8 cellular contexts compared by ENCODE assay signal in the genomic region with DNA sequence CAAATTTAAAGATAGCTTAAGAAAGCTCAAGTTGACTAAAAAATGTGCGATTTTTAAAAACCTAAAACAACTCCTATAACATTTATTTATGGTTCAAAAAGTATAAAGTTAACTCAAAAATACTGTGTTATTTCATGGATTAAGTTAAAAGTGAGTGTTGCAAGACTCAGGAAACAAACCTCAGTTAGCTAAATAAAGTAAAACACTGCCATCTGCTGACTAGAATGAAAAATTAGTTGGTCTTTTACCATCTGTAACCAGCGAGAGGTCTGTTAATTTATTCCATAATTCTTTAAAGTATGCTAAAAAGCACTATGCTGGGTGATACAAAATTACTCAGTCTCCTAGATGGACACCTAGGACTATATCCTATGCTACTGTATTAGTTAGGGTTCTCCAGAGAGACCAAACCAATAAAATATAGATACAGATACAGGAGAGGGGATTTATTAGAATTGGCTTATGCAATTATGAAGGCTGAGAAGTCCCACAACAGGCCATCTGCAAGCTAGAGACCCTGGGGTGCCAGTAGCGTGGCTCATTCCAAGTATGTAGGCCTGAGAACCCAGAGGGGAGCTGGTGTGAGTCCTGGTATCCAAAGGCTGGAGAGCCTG. TPM values are rescaled to one million over a fixed set of nuclear protein-coding genes. Genes with fewer than 3 reads are reported as not detected.
DNase-seq lines count a peak whose midpoint lies in the region; ATAC-seq, FAIRE-seq and TF ChIP-seq lines count a peak whose summit lies in the region.

No MANE protein-coding gene starts in this region.

- BruUV-seq in Caco-2 (replicated peaks; lab: Mats Ljungman, UMichigan), result no TSS peak

- H3K36me3 Mint-ChIP-seq in Caco-2 (ENCODE audit: insufficient read depth, unreplicated experiment) (peaks cover 4% of the 10 kb centered on the region), chondrocyte (ENCODE audit: low read depth) (peaks cover 1% of the 10 kb centered on the region), nephron (ENCODE audit: low read depth) (no peaks in the 10 kb centered on the region)

- POLR2A ChIA-PET in Caco-2 (lab: Charles Lee), result no interaction called here
- POLR2A ChIA-PET in HEK293T (lab: Yijun Ruan, JAX), result no interaction called here

- H3K9me3 Mint-ChIP-seq in Caco-2 (ENCODE audit: unreplicated experiment), result no peaks in the 10 kb centered on the region
- H3K9me3 Mint-ChIP-seq in chondrocyte (ENCODE audit: low read depth), result no peaks in the 10 kb centered on the region
- H3K9me3 Mint-ChIP-seq in nephron, result no peaks in the 10 kb centered on the region

- no peak for FAIRE-seq in GM12891 (lab: Jason Lieb, UNC)

- H3K4me3 Mint-ChIP-seq in Caco-2 (ENCODE audit: unreplicated experiment) (no peak overlapping the region), chondrocyte (ENCODE audit: unreplicated experiment) (no peak overlapping the region), nephron (no peak overlapping the region)

- no peak for TF ChIP-seq POLR2A in GM12891 (IDR thresholded peaks at IDR 0.05; ENCODE audit: low read depth, low read length)

- H3K27ac Mint-ChIP-seq in Caco-2 (ENCODE audit: unreplicated experiment), result no peak overlapping the region
- H3K27ac Mint-ChIP-seq in chondrocyte (ENCODE audit: unreplicated experiment), result no peak overlapping the region
- H3K27ac Mint-ChIP-seq in nephron, result no peak overlapping the region

- no peaks in the 10 kb centered on the region for H3K36me3 ChIP-seq in Caco-2 (ENCODE audit: control insufficient read depth, insufficient read depth, low read length)

- no peak overlapping the region for H3K4me3 ChIP-seq in Caco-2 (ENCODE audit: low read depth, low read length)

- CTCF ChIA-PET in Caco-2 (lab: Charles Lee), result interaction anchor here (0.5 to 1.1 kb wide), 3 partner anchors 221 to 393 kb away, joined by 3 to 8 read pairs (median 7); no protein-coding TSS in a partner anchor
- CTCF ChIA-PET in HEK293T (lab: Yijun Ruan, JAX), result interaction anchor here (0.7 to 1.8 kb wide), 4 partner anchors 145 to 387 kb away, joined by 3 to 11 read pairs (median 4); no protein-coding TSS in a partner anchor

- TF ChIP-seq CTCF in Caco-2 (IDR thresholded peaks at IDR 0.05; ENCODE audit: insufficient read depth in 1 of 2, low read depth in 1 of 2, low read length in 1 of 2, severe bottlenecking in 1 of 2, unreplicated experiment in 1 of 2), result peak; percentile 27 to 52
- peak; percentile 94 for TF ChIP-seq CTCF in chondrocyte (IDR thresholded peaks at IDR 0.05)
- peak; percentile 49 to 72 (median 61) for TF ChIP-seq CTCF in nephron (IDR thresholded peaks at IDR 0.05; ENCODE audit: unreplicated experiment in 3 of 3)

- no peaks in the 10 kb centered on the region for H3K9me3 ChIP-seq in Caco-2

- no peaks in the 10 kb centered on the region for H3K4me1 ChIP-seq in Caco-2

- ATAC-seq in HG03342 (IDR thresholded peaks at IDR 0.05; ENCODE audit: unreplicated experiment) (no peak), GM19023 (IDR thresholded peaks at IDR 0.05; ENCODE audit: unreplicated experiment) (no peak)

- peaks cover 6% of the 10 kb centered on the region for H3K4me1 Mint-ChIP-seq in Caco-2 (ENCODE audit: low read depth, unreplicated experiment)
- peaks cover 7% of the 10 kb centered on the region for H3K4me1 Mint-ChIP-seq in chondrocyte (ENCODE audit: low read depth)
- peaks cover 6% of the 10 kb centered on the region for H3K4me1 Mint-ChIP-seq in nephron

- intact Hi-C loops in Caco-2 (cut with micrococcal nuclease; ENCODE audit: unreplicated experiment), result loop anchor here (1.0 kb wide), 2 partner anchors 221 to 393 kb away; no protein-coding TSS in a partner anchor

- no peaks in the 10 kb centered on the region for H3K27me3 ChIP-seq in Caco-2 (replicated peaks; ENCODE audit: control insufficient read depth, insufficient read depth, low read length)

- no peaks in the 10 kb centered on the region for H3K27me3 Mint-ChIP-seq in Caco-2 (ENCODE audit: insufficient read depth, unreplicated experiment)
- no peaks in the 10 kb centered on the region for H3K27me3 Mint-ChIP-seq in chondrocyte (ENCODE audit: low read depth)
- H3K27me3 Mint-ChIP-seq in nephron (ENCODE audit: low read depth), result no peaks in the 10 kb centered on the region

- DNase-seq in Caco-2 (peak in 1 of 2 experiments; percentile 19), HEK293T (ENCODE audit: extremely low spot score) (peak; percentile 36), NCI-H526 treated with DMSO at 0.1 percent for 48 hours (lab: John Stamatoyannopoulos, UW) (peak; percentile 38), chondrocyte (ENCODE audit: low spot score) (no peak), GM12891 (ENCODE audit: insufficient read length, low spot score) (no peak)

TF ChIP-seq in HEK293T, 16 proteins besides CTCF, POLR2A, EP300 and RAD21:
- TF ChIP-seq BHLHE40 (IDR thresholded peaks at IDR 0.05; ENCODE audit: borderline replicate concordance), result no peak
- TF ChIP-seq HDGF (IDR thresholded peaks at IDR 0.05; ENCODE audit: borderline replicate concordance), result no peak
- no peak for TF ChIP-seq FOXA1 (IDR thresholded peaks at IDR 0.05)
- TF ChIP-seq TARDBP (IDR thresholded peaks at IDR 0.05), result no peak
- TF ChIP-seq ARNT (IDR thresholded peaks at IDR 0.05), result no peak
- TF ChIP-seq, protein P1, sequence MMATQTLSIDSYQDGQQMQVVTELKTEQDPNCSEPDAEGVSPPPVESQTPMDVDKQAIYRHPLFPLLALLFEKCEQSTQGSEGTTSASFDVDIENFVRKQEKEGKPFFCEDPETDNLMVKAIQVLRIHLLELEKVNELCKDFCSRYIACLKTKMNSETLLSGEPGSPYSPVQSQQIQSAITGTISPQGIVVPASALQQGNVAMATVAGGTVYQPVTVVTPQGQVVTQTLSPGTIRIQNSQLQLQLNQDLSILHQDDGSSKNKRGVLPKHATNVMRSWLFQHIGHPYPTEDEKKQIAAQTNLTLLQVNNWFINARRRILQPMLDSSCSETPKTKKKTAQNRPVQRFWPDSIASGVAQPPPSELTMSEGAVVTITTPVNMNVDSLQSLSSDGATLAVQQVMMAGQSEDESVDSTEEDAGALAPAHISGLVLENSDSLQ (IDR thresholded peaks at IDR 0.05), result no peak
- TF ChIP-seq ZNF384 (IDR thresholded peaks at IDR 0.05), result no peak
- no peak for TF ChIP-seq SUZ12 (IDR thresholded peaks at IDR 0.05)
- no peak for TF ChIP-seq ELF4 (IDR thresholded peaks at IDR 0.05)
- TF ChIP-seq FOXM1 (IDR thresholded peaks at IDR 0.05; ENCODE audit: borderline replicate concordance), result no peak
- TF ChIP-seq NFRKB (IDR thresholded peaks at IDR 0.05), result no peak
- no peak for TF ChIP-seq CTBP1 (IDR thresholded peaks at IDR 0.05; ENCODE audit: borderline replicate concordance)
- TF ChIP-seq LEF1 (IDR thresholded peaks at IDR 0.05; ENCODE audit: borderline replicate concordance), result no peak
- no peak for TF ChIP-seq FOXK2 (IDR thresholded peaks at IDR 0.05)
- no peak for TF ChIP-seq SP1 (IDR thresholded peaks at IDR 0.05)

TF ChIP-seq in GM12891, 5 proteins besides CTCF, POLR2A, EP300 and RAD21:
- no peak for TF ChIP-seq POLR2AphosphoS5 (IDR thresholded peaks at IDR 0.05; ENCODE audit: low read depth, low read length)
- no peak for TF ChIP-seq POU2F2 (IDR thresholded peaks at IDR 0.05; ENCODE audit: low read depth, low read length)
- TF ChIP-seq SPI1 (IDR thresholded peaks at IDR 0.05; ENCODE audit: low read depth, low read length), result no peak
- TF ChIP-seq PAX5 (IDR thresholded peaks at IDR 0.05; ENCODE audit: insufficient read depth, low read length, severe bottlenecking), result no peak
- TF ChIP-seq TAF1 (IDR thresholded peaks at IDR 0.05; ENCODE audit: low read depth, low read length), result no peak

RNA-seq across cellular contexts. Expression of gene WDFY3, which starts 4.9 kb away (rescaled TPM):
- total RNA-seq in Caco-2 (2022) (42.7 and 55.9 TPM in 2 replicates), chondrocyte (59.5 to 80.1 TPM (median 61.9 TPM) in 3 replicates)
- 0.04 TPM for polyA plus RNA-seq in GM12891 (2012; ENCODE audit: low read depth, missing spikeins)

Comparison
In these comparisons a context has a peak if more than half of its experiments do, and no peak if none do; other contexts are left out.
1. DNase-seq: peak in HEK293T (single experiment) and NCI-H526 treated with DMSO at 0.1 percent for 48 hours (single experiment); none in chondrocyte (single experiment) and GM12891 (single experiment).
2. CTCF ChIP-seq: peak in every context shown above with its lines; median percentile 94 in chondrocyte; 61 in nephron; 40 in Caco-2.